Comparison of ENCODE assay signal across 15 cellular contexts in the genomic region with DNA sequence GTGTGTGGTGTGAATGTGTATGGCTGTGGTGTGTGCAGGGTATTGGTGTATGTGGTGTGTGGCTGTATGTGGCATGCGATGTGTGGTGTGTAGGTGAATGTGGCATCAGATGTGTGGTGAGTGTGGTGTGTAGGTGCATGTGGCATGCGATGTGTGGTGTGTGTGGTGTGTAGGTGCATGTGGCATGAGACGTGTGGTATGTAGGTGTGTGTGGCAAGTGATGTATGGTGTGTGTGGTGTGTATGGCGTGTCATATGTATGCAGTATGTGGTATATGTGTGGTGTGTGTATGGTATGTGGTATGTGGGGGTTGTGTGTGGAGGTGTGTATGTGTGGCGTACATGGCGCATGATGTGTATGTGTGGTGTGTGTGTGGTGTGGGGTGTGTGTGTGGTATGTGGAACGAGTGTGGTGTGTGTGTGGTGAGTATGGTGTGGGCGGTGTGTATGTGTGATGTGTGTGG.
DNase-seq lines count a peak whose midpoint lies in the region; ATAC-seq, FAIRE-seq and TF ChIP-seq lines count a peak whose summit lies in the region.
"Had no signal": no experiment of that assay in that cellular context is flagged by ENCODE, and none has a peak within 500 bp of the region (broad histone marks: within the 10 kb centered on the region; RNA-seq: fewer than 3 reads in every experiment).

No MANE protein-coding gene starts in this region.

- in situ Hi-C loops in HepG2 (cut with HindIII; ENCODE audit: extremely low pct_ligation_motif_present, low pct_unique_long_range_greater_than_20kb) (no loop called here), K562 (cut with MboI) (no loop called here)

- no peak overlapping the region for H3K27ac ChIP-seq in HepG2 (ENCODE audit: extremely low read length, insufficient read depth, low read length)
- H3K27ac ChIP-seq in right lobe of liver = no peak overlapping the region
- no peak overlapping the region; the same call in 2 of the 3 replicates for H3K27ac ChIP-seq in K562 (ENCODE audit: extremely low read depth, low read depth, low read length)
- no peak overlapping the region for H3K27ac ChIP-seq in osteoblast (ENCODE audit: low read depth, low read length)
- H3K27ac ChIP-seq: BLaER1 treated with 17β-estradiol and CSF1 and Interleukin-3, amounts not matched to agents 10 nM and 100 nM; SJCRH30 had no signal

- H3K27me3 Mint-ChIP-seq in activated T-helper 17 cell treated with anti-CD3 and anti-CD28 coated beads, Interleukin-2, amount 50 U/mL, for 72 hours = no peaks in the 10 kb centered on the region

- H3K36me3 ChIP-seq in HepG2 (replicated peaks in 1 of 2; ENCODE audit: control insufficient read depth in 1 of 2, insufficient read depth in 2 of 2, low read length in 2 of 2) (peaks cover 2 to 9% of the 10 kb centered on the region in 2 experiments; a peak in 4 of 5 replicates), right lobe of liver (peaks cover 0 to 29% (median 14%) of the 10 kb centered on the region in 4 donors), K562 (ENCODE audit: control insufficient read depth, insufficient read depth, low read length) (no peaks in the 10 kb centered on the region; the same call in 2 of the 3 replicates), osteoblast (ENCODE audit: insufficient read depth, low read length) (peaks cover 4% of the 10 kb centered on the region)

- H3K4me3 ChIP-seq in HepG2 (replicated peaks in 1 of 3; ENCODE audit: insufficient read depth in 1 of 3, low read depth in 2 of 3, low read length in 3 of 3) (no peak overlapping the region), right lobe of liver (no peak overlapping the region), K562 (no peak overlapping the region), osteoblast (ENCODE audit: insufficient read depth, low read length) (no peak overlapping the region)
- H3K4me3 ChIP-seq: BLaER1 treated with 17β-estradiol and CSF1 and Interleukin-3, amounts not matched to agents 10 nM and 100 nM; SJCRH30 had no signal

- CTCF ChIA-PET in HepG2 (lab: Yijun Ruan, JAX; ENCODE audit: low intra/inter-chr PET ratio, low total read pairs) (no interaction called here), K562 (lab: Yijun Ruan, JAX; ENCODE audit: low intra/inter-chr PET ratio) (no interaction called here)

- H3K9ac ChIP-seq in HepG2 (ENCODE audit: insufficient read depth, low read depth, low read length) (no peak overlapping the region), K562 (ENCODE audit: insufficient read depth in 1 of 2, low read depth in 2 of 2, low read length in 2 of 2) (no peak overlapping the region)
- H3K9ac ChIP-seq: BLaER1 treated with 17β-estradiol and CSF1 and Interleukin-3, amounts not matched to agents 10 nM and 100 nM had no signal

- FAIRE-seq in HepG2 (lab: Jason Lieb, UNC) (peak; percentile 66), K562 (lab: Jason Lieb, UNC) (peak; percentile 52)

- no peaks in the 10 kb centered on the region for H3K79me2 ChIP-seq in HepG2 (ENCODE audit: insufficient read depth, low read length)
- H3K79me2 ChIP-seq in K562 (ENCODE audit: control insufficient read depth, insufficient read depth, low read length) = no peaks in the 10 kb centered on the region
- H3K79me2 ChIP-seq in osteoblast (ENCODE audit: insufficient read depth, low read length) = no peaks in the 10 kb centered on the region

- TF ChIP-seq RAD21 in HepG2 (CRISPR knock-in tag; IDR thresholded peaks at IDR 0.05) (no peak), K562 (CRISPR knock-in tag; conservative IDR thresholded peaks at IDR 0.05 in 1 of 2, IDR thresholded peaks at IDR 0.05 in 1 of 2) (no peak)

- H3K9me3 Mint-ChIP-seq in activated T-helper 17 cell treated with anti-CD3 and anti-CD28 coated beads, Interleukin-2, amount 50 U/mL, for 72 hours = no peaks in the 10 kb centered on the region
- H3K9me3 Mint-ChIP-seq: CD8-positive, alpha-beta T cell had no signal

- TF ChIP-seq CTCF in HepG2 (CRISPR knock-in tag; IDR thresholded peaks at IDR 0.05) = no peak
- TF ChIP-seq CTCF in right lobe of liver (IDR thresholded peaks at IDR 0.05) = no peak
- TF ChIP-seq CTCF in K562 (IDR thresholded peaks at IDR 0.05 in 2 of 3, conservative IDR thresholded peaks at IDR 0.05 in 1 of 3; ENCODE audit: insufficient read depth in 2 of 3, low read depth in 1 of 3, low read length in 3 of 3) = no peak
- TF ChIP-seq CTCF in osteoblast (IDR thresholded peaks at IDR 0.05; ENCODE audit: extremely low read depth, low read depth, low read length) = no peak

- H3K27ac Mint-ChIP-seq in activated T-helper 17 cell treated with anti-CD3 and anti-CD28 coated beads, Interleukin-2, amount 50 U/mL, for 72 hours = no peak overlapping the region
- H3K27ac Mint-ChIP-seq: CD8-positive, alpha-beta T cell had no signal

- no peaks in the 10 kb centered on the region for H3K9me1 ChIP-seq in K562 (ENCODE audit: control insufficient read depth, insufficient read depth, low read length)

- POLR2A ChIA-PET in HepG2 (lab: Yijun Ruan, JAX) = no interaction called here
- POLR2A ChIA-PET in K562 (lab: Yijun Ruan, JAX) = no interaction called here

- TF ChIP-seq EP300 in HepG2 (IDR thresholded peaks at IDR 0.05; ENCODE audit: low read depth in 2 of 2, low read length in 2 of 2) = no peak
- no peak for TF ChIP-seq EP300 in HepG2 (CRISPR knock-in tag; IDR thresholded peaks at IDR 0.05; ENCODE audit: borderline replicate concordance)
- TF ChIP-seq EP300 in K562 (IDR thresholded peaks at IDR 0.05; ENCODE audit: low read length) = no peak

- H3K4me1 ChIP-seq in HepG2 (ENCODE audit: insufficient read depth, low read length) (no peaks in the 10 kb centered on the region), right lobe of liver (no peaks in the 10 kb centered on the region), K562 (replicated peaks in 1 of 2; ENCODE audit: control insufficient read depth in 2 of 2, insufficient read depth in 2 of 2, low read length in 2 of 2) (no peaks in the 10 kb centered on the region; a peak in 1 of 5 replicates), osteoblast (ENCODE audit: insufficient read depth, low read length) (no peaks in the 10 kb centered on the region)
- H3K4me1 ChIP-seq: BLaER1 treated with 17β-estradiol and CSF1 and Interleukin-3, amounts not matched to agents 10 nM and 100 nM; SJCRH30 had no signal

- intact Hi-C loops in HepG2 (cut with micrococcal nuclease; ENCODE audit: unreplicated experiment) = no loop called here
- intact Hi-C loops in right lobe of liver (cut with DNase I) = no loop called here
- intact Hi-C loops in K562 (cut with micrococcal nuclease) = no loop called here

- DNase-seq in HepG2 (ENCODE audit: low spot score) (no peak), right lobe of liver (no peak), K562 (ENCODE audit: extremely low read depth in 1 of 4, low spot score in 3 of 4) (no peak), osteoblast (ENCODE audit: insufficient read length, low spot score, missing footprints) (peak; percentile 39), ecto neural progenitor cell (ENCODE audit: low spot score) (no peak), NCI-H69 (lab: John Stamatoyannopoulos, UW) (no peak)
- DNase-seq: Calu3; CD8-positive, alpha-beta T cell; NCI-H1105; NCI-H2081; NCI-H446 treated with DMSO at 0.1 percent for 48 hours had no signal

- no peak overlapping the region for H3K4me3 Mint-ChIP-seq in activated T-helper 17 cell treated with anti-CD3 and anti-CD28 coated beads, Interleukin-2, amount 50 U/mL, for 72 hours
- H3K4me3 Mint-ChIP-seq: CD8-positive, alpha-beta T cell had no signal

- H4K20me1 ChIP-seq in HepG2 (ENCODE audit: insufficient read depth, low read length) = no peaks in the 10 kb centered on the region
- H4K20me1 ChIP-seq in K562 (replicated peaks; ENCODE audit: control insufficient read depth, insufficient read depth, low read length) = 0 out of 2 replicates have a peak, but pooled peaks cover 8% of the 10 kb centered on the region
- no peaks in the 10 kb centered on the region for H4K20me1 ChIP-seq in osteoblast (ENCODE audit: insufficient read depth, low read length)

- no peaks in the 10 kb centered on the region for H3K27me3 ChIP-seq in HepG2 (ENCODE audit: control insufficient read depth in 1 of 2, insufficient read depth in 2 of 2, low read length in 2 of 2)
- H3K27me3 ChIP-seq in right lobe of liver = no peaks in the 10 kb centered on the region
- H3K27me3 ChIP-seq in K562 (ENCODE audit: control insufficient read depth in 2 of 2, insufficient read depth in 2 of 2, low read length in 2 of 2) = peaks cover 0 to 31% of the 10 kb centered on the region in 2 experiments; a peak in 2 of 5 replicates
- H3K27me3 ChIP-seq in osteoblast (ENCODE audit: insufficient read depth, low read length) = no peaks in the 10 kb centered on the region
- H3K27me3 ChIP-seq: BLaER1 treated with 17β-estradiol and CSF1 and Interleukin-3, amounts not matched to agents 10 nM and 100 nM; SJCRH30 had no signal

- 98% methylated on average over 8 of the region's 8 CpGs for WGBS in HepG2 (ENCODE audit: low lambda C conversion rate)
- WGBS in right lobe of liver (ENCODE audit: insufficient coverage, low coverage, low lambda C conversion rate, missing lambda C conversion rate) = 89% methylated on average over 7 of the region's 8 CpGs
- WGBS in K562 (ENCODE audit: insufficient coverage, low coverage, missing lambda C conversion rate) = 48% methylated on average over 6 of the region's 8 CpGs

- no peak overlapping the region for H3K4me2 ChIP-seq in HepG2 (ENCODE audit: low read depth, low read length)
- H3K4me2 ChIP-seq in K562 (ENCODE audit: insufficient read depth, low read length) = no peak overlapping the region
- H3K4me2 ChIP-seq in osteoblast (ENCODE audit: insufficient read depth, low read length) = no peak overlapping the region
- H3K4me2 ChIP-seq: BLaER1 treated with 17β-estradiol and CSF1 and Interleukin-3, amounts not matched to agents 10 nM and 100 nM had no signal

- no peaks in the 10 kb centered on the region for H3K9me3 ChIP-seq in HepG2 (ENCODE audit: low read length)
- no peaks in the 10 kb centered on the region for H3K9me3 ChIP-seq in right lobe of liver
- H3K9me3 ChIP-seq in K562 (replicated peaks; ENCODE audit: control insufficient read depth, insufficient read depth, low read depth, low read length) = no peaks in the 10 kb centered on the region
- H3K9me3 ChIP-seq in osteoblast (ENCODE audit: low read depth, low read length) = no peaks in the 10 kb centered on the region
- H3K9me3 ChIP-seq: BLaER1 treated with 17β-estradiol and CSF1 and Interleukin-3, amounts not matched to agents 10 nM and 100 nM; SJCRH30 had no signal

- H3K4me1 Mint-ChIP-seq in activated T-helper 17 cell treated with anti-CD3 and anti-CD28 coated beads, Interleukin-2, amount 50 U/mL, for 72 hours = no peaks in the 10 kb centered on the region

- no peak overlapping the region for H2AFZ ChIP-seq in HepG2 (ENCODE audit: low read length)
- H2AFZ ChIP-seq in K562 (ENCODE audit: low read depth, low read length) = no peak overlapping the region
- no peak overlapping the region for H2AFZ ChIP-seq in osteoblast (ENCODE audit: low read length)

- peaks cover 6% of the 10 kb centered on the region for H3K36me3 Mint-ChIP-seq in activated T-helper 17 cell treated with anti-CD3 and anti-CD28 coated beads, Interleukin-2, amount 50 U/mL, for 72 hours (ENCODE audit: low read depth)

- TF ChIP-seq POLR2A in HepG2 (IDR thresholded peaks at IDR 0.05; ENCODE audit: insufficient read depth in 1 of 2, low read depth in 2 of 2, low read length in 2 of 2) (no peak), right lobe of liver (IDR thresholded peaks at IDR 0.05) (no peak), K562 (conservative IDR thresholded peaks at IDR 0.05) (no peak)

- BruUV-seq in HepG2 (replicated peaks; lab: Mats Ljungman, UMichigan) = no TSS peak
- no TSS peak for BruUV-seq in K562 (replicated peaks; lab: Mats Ljungman, UMichigan)

- ATAC-seq in HepG2 (no peak), right lobe of liver (no peak), K562 (no peak)
- ATAC-seq in activated T-helper 17 cell treated with anti-CD3 and anti-CD28 coated beads, Interleukin-2, amount 50 U/mL, for 72 hours (replicated peaks) = no peak
- ATAC-seq: CD8-positive, alpha-beta T cell; Panc1 had no signal
